Comparison of ENCODE assay signal across 15 cellular contexts in the genomic region with DNA sequence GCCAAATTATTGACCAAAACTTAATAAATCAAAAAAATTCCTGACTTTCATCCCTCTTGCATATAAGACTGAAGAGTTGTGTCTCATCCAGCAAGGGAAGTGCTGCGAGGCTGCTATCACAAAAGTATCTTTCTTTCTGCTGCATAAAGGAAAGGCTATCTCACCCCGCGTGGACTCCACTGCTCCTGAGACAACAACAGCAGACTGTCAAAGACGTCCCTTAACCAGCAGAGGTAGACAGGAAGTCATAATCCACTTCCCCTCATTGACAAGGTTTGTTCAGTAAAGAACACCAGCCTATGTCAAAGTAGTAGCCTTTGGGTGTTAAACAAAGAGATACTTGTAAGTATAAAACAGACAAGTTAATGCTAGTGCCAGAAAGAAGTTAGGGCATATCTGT. TPM values are rescaled to one million over a fixed set of nuclear protein-coding genes. Genes with fewer than 3 reads are reported as not detected.
DNase-seq lines count a peak whose midpoint lies in the region; ATAC-seq and TF ChIP-seq lines count a peak whose summit lies in the region.
"Had no signal": no experiment of that assay in that cellular context is flagged by ENCODE, and none has a peak within 500 bp of the region (broad histone marks: within the 10 kb centered on the region; RNA-seq: fewer than 3 reads in every experiment).

No MANE protein-coding gene starts in this region.

- H3K4me1 Mint-ChIP-seq in CD8-positive, alpha-beta T cell (ENCODE audit: low read depth) = peaks cover 25% of the 10 kb centered on the region
- peaks cover 64% of the 10 kb centered on the region for H3K4me1 Mint-ChIP-seq in activated CD8-positive, alpha-beta T cell treated with anti-CD3 and anti-CD28 coated beads, Interleukin-2, amount 10 ng/mL, durations not matched to agents 7 days and 5 days (ENCODE audit: low read depth)

- DNase-seq in CD8-positive, alpha-beta T cell = no peak
- DNase-seq in KBM-7 (peak; percentile 43), left lobe of liver (ENCODE audit: low spot score) (no peak), SJCRH30 (no peak), caudate nucleus (lab: John Stamatoyannopoulos, UW) (no peak), posterior vena cava (ENCODE audit: low spot score) (no peak)
- peak; percentile 51 for DNase-seq in activated CD8-positive, alpha-beta T cell treated with anti-CD3 and anti-CD28 coated beads, Interleukin-2, amount 10 ng/mL, durations not matched to agents 7 days and 5 days
- DNase-seq: amygdala, DMS79, NCI-H1436, nucleus accumbens, SHP77 treated with DMSO at 0.1 percent for 48 hours, thyroid gland had no signal

- no peaks in the 10 kb centered on the region for H3K9me3 Mint-ChIP-seq in CD8-positive, alpha-beta T cell
- H3K9me3 Mint-ChIP-seq in activated CD8-positive, alpha-beta T cell treated with anti-CD3 and anti-CD28 coated beads, Interleukin-2, amount 10 ng/mL, durations not matched to agents 7 days and 5 days (ENCODE audit: insufficient read depth) = no peaks in the 10 kb centered on the region

- POLR2A ChIA-PET in CD8-positive, alpha-beta T cell (lab: Charles Lee) = no interaction called here
- POLR2A ChIA-PET in activated CD8-positive, alpha-beta T cell treated with anti-CD3 and anti-CD28 coated beads, Interleukin-2, amount 10 ng/mL, durations not matched to agents 7 days and 5 days (lab: Charles Lee) = no interaction called here

- H3K27me3 ChIP-seq in CD8-positive, alpha-beta T cell (ENCODE audit: insufficient read depth, low read length) = no peaks in the 10 kb centered on the region
- H3K27me3 ChIP-seq in SJCRH30 = no peaks in the 10 kb centered on the region
- H3K27me3 ChIP-seq: thyroid gland had no signal

- H3K4me3 ChIP-seq in CD8-positive, alpha-beta T cell (ENCODE audit: low read depth, low read length) = no peak overlapping the region
- no peak overlapping the region for H3K4me3 ChIP-seq in SJCRH30
- H3K4me3 ChIP-seq: thyroid gland had no signal

- no peaks in the 10 kb centered on the region for H3K27me3 Mint-ChIP-seq in CD8-positive, alpha-beta T cell (ENCODE audit: low read depth)
- no peaks in the 10 kb centered on the region for H3K27me3 Mint-ChIP-seq in activated CD8-positive, alpha-beta T cell treated with anti-CD3 and anti-CD28 coated beads, Interleukin-2, amount 10 ng/mL, durations not matched to agents 7 days and 5 days (ENCODE audit: low read depth)

- CTCF ChIA-PET in CD8-positive, alpha-beta T cell (lab: Charles Lee) = no interaction called here
- CTCF ChIA-PET in activated CD8-positive, alpha-beta T cell treated with anti-CD3 and anti-CD28 coated beads, Interleukin-2, amount 10 ng/mL, durations not matched to agents 7 days and 5 days (lab: Charles Lee) = no interaction called here

- H3K4me1 ChIP-seq in CD8-positive, alpha-beta T cell (ENCODE audit: insufficient read depth, low read length) = peaks cover 10% of the 10 kb centered on the region
- H3K4me1 ChIP-seq in SJCRH30 = no peaks in the 10 kb centered on the region
- H3K4me1 ChIP-seq: thyroid gland had no signal

- peaks cover 67% of the 10 kb centered on the region for H3K36me3 Mint-ChIP-seq in CD8-positive, alpha-beta T cell
- peaks cover 75% of the 10 kb centered on the region for H3K36me3 Mint-ChIP-seq in activated CD8-positive, alpha-beta T cell treated with anti-CD3 and anti-CD28 coated beads, Interleukin-2, amount 10 ng/mL, durations not matched to agents 7 days and 5 days (ENCODE audit: low read depth)

- ATAC-seq in CD8-positive, alpha-beta T cell = peak; percentile 78
- ATAC-seq in activated CD8-positive, alpha-beta T cell treated with anti-CD3 and anti-CD28 coated beads, Interleukin-2, amount 10 ng/mL, durations not matched to agents 7 days and 5 days = peak; percentile 96
- ATAC-seq in left lobe of liver = peak; percentile 13

- no peak overlapping the region for H3K4me3 Mint-ChIP-seq in CD8-positive, alpha-beta T cell
- peak overlapping the region; percentile 46 for H3K4me3 Mint-ChIP-seq in activated CD8-positive, alpha-beta T cell treated with anti-CD3 and anti-CD28 coated beads, Interleukin-2, amount 10 ng/mL, durations not matched to agents 7 days and 5 days

- no peaks in the 10 kb centered on the region for H3K9me3 ChIP-seq in CD8-positive, alpha-beta T cell (ENCODE audit: low read length)
- H3K9me3 ChIP-seq in SJCRH30 (replicated peaks) = no peaks in the 10 kb centered on the region
- H3K9me3 ChIP-seq: thyroid gland had no signal

- no peak overlapping the region for H3K27ac ChIP-seq in CD8-positive, alpha-beta T cell (ENCODE audit: low read depth, low read length)
- H3K27ac ChIP-seq in SJCRH30 (no peak overlapping the region), caudate nucleus (ENCODE audit: low read depth, low read length) (no peak overlapping the region)
- H3K27ac ChIP-seq: HL-60, KMS-11, thyroid gland had no signal

- peak overlapping the region; percentile 91 for H3K27ac Mint-ChIP-seq in CD8-positive, alpha-beta T cell
- peak overlapping the region; percentile 90 for H3K27ac Mint-ChIP-seq in activated CD8-positive, alpha-beta T cell treated with anti-CD3 and anti-CD28 coated beads, Interleukin-2, amount 10 ng/mL, durations not matched to agents 7 days and 5 days

- peaks cover 15% of the 10 kb centered on the region for H3K36me3 ChIP-seq in CD8-positive, alpha-beta T cell (ENCODE audit: insufficient read depth, low read length)
- H3K36me3 ChIP-seq in SJCRH30 = peaks cover 19% of the 10 kb centered on the region

- TF ChIP-seq CTCF in CD8-positive, alpha-beta T cell (IDR thresholded peaks at IDR 0.05) = no peak

- in situ Hi-C loops in KBM-7 (cut with MboI; ENCODE audit: low pct_unique_long_range_greater_than_20kb, low sequenced_read_pairs) = no loop called here

- intact Hi-C loops in CD8-positive, alpha-beta T cell (cut with DNase I, micrococcal nuclease) = no loop called here
- intact Hi-C loops in posterior vena cava (cut with DNase I) = no loop called here

RNA-seq across cellular contexts. Expression of a gene that starts 29.4 kb away (rescaled TPM):
- 10 to 100 TPM; 37.4 to 39.4 TPM for total RNA-seq in CD8-positive, alpha-beta T cell
- 10 to 100 TPM; 96.2 to 98.7 TPM for total RNA-seq in activated CD8-positive, alpha-beta T cell treated with anti-CD3 and anti-CD28 coated beads, Interleukin-2, amount 10 ng/mL, durations not matched to agents 7 days and 5 days
- total RNA-seq in left lobe of liver (27.7 TPM), posterior vena cava (10 to 100 TPM; 42.0 to 44.4 TPM)
- 35.1 and 36.2 TPM in 2 replicates for total RNA-seq in SJCRH30 (2014; rRNA removed; shearing (Covaris generic))

Comparison
In these comparisons a context has a peak if more than half of its experiments do, and no peak if none do; other contexts are left out.
1. ATAC-seq: peak in every context shown above with its lines; median percentile 96 in activated CD8-positive, alpha-beta T cell treated with anti-CD3 and anti-CD28 coated beads, Interleukin-2, amount 10 ng/mL, durations not matched to agents 7 days and 5 days; 78 in CD8-positive, alpha-beta T cell; 13 in left lobe of liver.
2. DNase-seq: peak in KBM-7 (single experiment) and activated CD8-positive, alpha-beta T cell treated with anti-CD3 and anti-CD28 coated beads, Interleukin-2, amount 10 ng/mL, durations not matched to agents 7 days and 5 days (single experiment); none in CD8-positive, alpha-beta T cell (0 of 7), left lobe of liver (single experiment), SJCRH30 (0 of 2), caudate nucleus (0 of 61) and posterior vena cava (single experiment).